In the genomic region with DNA sequence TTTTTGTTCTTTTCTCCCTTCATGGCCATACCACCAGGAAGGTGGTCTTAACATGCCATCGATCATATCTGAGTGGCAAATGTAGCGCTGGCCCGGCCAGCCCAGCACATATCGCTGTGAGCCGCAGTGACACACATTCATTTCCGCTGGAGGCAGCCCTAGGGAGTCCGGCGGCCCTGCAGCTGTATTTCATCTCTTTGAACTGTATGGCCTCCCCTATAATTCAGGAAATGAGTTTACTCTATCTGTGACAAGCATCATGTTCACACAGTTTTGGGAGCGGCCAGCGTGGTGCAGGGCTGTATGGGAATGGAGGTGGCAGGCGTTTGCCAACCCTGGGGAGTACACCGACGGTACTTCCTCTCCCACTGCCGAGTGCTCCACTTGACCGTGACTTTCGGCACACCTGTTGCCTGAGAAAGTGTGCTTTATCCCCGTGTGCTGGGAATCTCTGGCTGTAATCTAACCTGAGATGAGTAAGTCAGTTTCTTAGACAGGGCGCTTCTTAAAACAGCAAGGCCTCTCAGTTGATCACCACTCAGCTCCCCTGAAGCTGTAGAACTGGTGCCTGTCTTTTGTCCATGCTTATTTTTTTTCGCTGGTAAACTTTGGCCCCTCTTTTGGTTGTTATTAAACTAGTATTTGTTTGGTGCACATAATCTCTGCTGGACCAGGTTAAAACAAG, we compare ENCODE assay signal across 1 cellular context.
TF ChIP-seq lines count a peak whose summit lies in the region.

No MANE protein-coding gene starts in this region.

TF ChIP-seq in GM12878, 131 proteins besides CTCF, POLR2A, EP300 and RAD21 (continued from another document and continues in another):
- TF ChIP-seq, protein P1, sequence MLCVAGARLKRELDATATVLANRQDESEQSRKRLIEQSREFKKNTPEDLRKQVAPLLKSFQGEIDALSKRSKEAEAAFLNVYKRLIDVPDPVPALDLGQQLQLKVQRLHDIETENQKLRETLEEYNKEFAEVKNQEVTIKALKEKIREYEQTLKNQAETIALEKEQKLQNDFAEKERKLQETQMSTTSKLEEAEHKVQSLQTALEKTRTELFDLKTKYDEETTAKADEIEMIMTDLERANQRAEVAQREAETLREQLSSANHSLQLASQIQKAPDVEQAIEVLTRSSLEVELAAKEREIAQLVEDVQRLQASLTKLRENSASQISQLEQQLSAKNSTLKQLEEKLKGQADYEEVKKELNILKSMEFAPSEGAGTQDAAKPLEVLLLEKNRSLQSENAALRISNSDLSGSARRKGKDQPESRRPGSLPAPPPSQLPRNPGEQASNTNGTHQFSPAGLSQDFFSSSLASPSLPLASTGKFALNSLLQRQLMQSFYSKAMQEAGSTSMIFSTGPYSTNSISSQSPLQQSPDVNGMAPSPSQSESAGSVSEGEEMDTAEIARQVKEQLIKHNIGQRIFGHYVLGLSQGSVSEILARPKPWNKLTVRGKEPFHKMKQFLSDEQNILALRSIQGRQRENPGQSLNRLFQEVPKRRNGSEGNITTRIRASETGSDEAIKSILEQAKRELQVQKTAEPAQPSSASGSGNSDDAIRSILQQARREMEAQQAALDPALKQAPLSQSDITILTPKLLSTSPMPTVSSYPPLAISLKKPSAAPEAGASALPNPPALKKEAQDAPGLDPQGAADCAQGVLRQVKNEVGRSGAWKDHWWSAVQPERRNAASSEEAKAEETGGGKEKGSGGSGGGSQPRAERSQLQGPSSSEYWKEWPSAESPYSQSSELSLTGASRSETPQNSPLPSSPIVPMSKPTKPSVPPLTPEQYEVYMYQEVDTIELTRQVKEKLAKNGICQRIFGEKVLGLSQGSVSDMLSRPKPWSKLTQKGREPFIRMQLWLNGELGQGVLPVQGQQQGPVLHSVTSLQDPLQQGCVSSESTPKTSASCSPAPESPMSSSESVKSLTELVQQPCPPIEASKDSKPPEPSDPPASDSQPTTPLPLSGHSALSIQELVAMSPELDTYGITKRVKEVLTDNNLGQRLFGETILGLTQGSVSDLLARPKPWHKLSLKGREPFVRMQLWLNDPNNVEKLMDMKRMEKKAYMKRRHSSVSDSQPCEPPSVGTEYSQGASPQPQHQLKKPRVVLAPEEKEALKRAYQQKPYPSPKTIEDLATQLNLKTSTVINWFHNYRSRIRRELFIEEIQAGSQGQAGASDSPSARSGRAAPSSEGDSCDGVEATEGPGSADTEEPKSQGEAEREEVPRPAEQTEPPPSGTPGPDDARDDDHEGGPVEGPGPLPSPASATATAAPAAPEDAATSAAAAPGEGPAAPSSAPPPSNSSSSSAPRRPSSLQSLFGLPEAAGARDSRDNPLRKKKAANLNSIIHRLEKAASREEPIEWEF (IDR thresholded peaks at IDR 0.05; ENCODE audit: insufficient replicate concordance, low read depth, low read length), result peak; percentile 95
- peak; percentile 83 for TF ChIP-seq ATF7 (IDR thresholded peaks at IDR 0.05; ENCODE audit: low read depth)
- TF ChIP-seq YY1 (IDR thresholded peaks at IDR 0.05; ENCODE audit: low read depth, low read length), result peak; percentile 32; the same call in 1 of the 2 replicates
- TF ChIP-seq NR2C2 (IDR thresholded peaks at IDR 0.05; ENCODE audit: borderline replicate concordance, control insufficient read depth, insufficient read length, low read depth), result no peak
- no peak for TF ChIP-seq CREM (IDR thresholded peaks at IDR 0.05; ENCODE audit: low read depth)
- peak; percentile 79 to 87 for TF ChIP-seq BHLHE40 (IDR thresholded peaks at IDR 0.05; ENCODE audit: borderline replicate concordance in 1 of 2, low read depth in 2 of 2, low read length in 1 of 2)
- TF ChIP-seq NKRF (conservative IDR thresholded peaks at IDR 0.05), result 0 out of 2 replicates have a peak, but pooled peaks have one; percentile 25
- TF ChIP-seq SPI1 (IDR thresholded peaks at IDR 0.05; ENCODE audit: borderline replicate concordance, insufficient read depth, low read depth, low read length), result peak; percentile 60; the same call in 1 of the 2 replicates
- TF ChIP-seq RBBP5 (conservative IDR thresholded peaks at IDR 0.05), result no peak
- peak; percentile 94 for TF ChIP-seq NBN (IDR thresholded peaks at IDR 0.05)
- TF ChIP-seq ZNF384 (IDR thresholded peaks at IDR 0.05; ENCODE audit: borderline replicate concordance, low read depth, low read length), result no peak
- TF ChIP-seq HDAC2 (IDR thresholded peaks at IDR 0.05), result no peak
- no peak for TF ChIP-seq FOXK2 (IDR thresholded peaks at IDR 0.05)
- TF ChIP-seq NFXL1 (IDR thresholded peaks at IDR 0.05; ENCODE audit: borderline replicate concordance), result no peak
- TF ChIP-seq PKNOX1 (IDR thresholded peaks at IDR 0.05), result peak; percentile 88
- TF ChIP-seq SREBF1 (IDR thresholded peaks at IDR 0.05; ENCODE audit: low read length), result no peak
- TF ChIP-seq EGR1 (IDR thresholded peaks at IDR 0.05; ENCODE audit: borderline replicate concordance in 1 of 2, low read depth in 2 of 2, low read length in 2 of 2), result no peak
- no peak for TF ChIP-seq WRNIP1 (IDR thresholded peaks at IDR 0.05; ENCODE audit: borderline replicate concordance, low read depth, low read length)
- TF ChIP-seq, protein P2, sequence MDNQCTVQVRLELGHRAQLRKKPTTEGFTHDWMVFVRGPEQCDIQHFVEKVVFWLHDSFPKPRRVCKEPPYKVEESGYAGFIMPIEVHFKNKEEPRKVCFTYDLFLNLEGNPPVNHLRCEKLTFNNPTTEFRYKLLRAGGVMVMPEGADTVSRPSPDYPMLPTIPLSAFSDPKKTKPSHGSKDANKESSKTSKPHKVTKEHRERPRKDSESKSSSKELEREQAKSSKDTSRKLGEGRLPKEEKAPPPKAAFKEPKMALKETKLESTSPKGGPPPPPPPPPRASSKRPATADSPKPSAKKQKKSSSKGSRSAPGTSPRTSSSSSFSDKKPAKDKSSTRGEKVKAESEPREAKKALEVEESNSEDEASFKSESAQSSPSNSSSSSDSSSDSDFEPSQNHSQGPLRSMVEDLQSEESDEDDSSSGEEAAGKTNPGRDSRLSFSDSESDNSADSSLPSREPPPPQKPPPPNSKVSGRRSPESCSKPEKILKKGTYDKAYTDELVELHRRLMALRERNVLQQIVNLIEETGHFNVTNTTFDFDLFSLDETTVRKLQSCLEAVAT (IDR thresholded peaks at IDR 0.05), result peak; percentile 92
- TF ChIP-seq, protein P3, sequence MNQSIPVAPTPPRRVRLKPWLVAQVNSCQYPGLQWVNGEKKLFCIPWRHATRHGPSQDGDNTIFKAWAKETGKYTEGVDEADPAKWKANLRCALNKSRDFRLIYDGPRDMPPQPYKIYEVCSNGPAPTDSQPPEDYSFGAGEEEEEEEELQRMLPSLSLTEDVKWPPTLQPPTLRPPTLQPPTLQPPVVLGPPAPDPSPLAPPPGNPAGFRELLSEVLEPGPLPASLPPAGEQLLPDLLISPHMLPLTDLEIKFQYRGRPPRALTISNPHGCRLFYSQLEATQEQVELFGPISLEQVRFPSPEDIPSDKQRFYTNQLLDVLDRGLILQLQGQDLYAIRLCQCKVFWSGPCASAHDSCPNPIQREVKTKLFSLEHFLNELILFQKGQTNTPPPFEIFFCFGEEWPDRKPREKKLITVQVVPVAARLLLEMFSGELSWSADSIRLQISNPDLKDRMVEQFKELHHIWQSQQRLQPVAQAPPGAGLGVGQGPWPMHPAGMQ (IDR thresholded peaks at IDR 0.05; ENCODE audit: borderline replicate concordance), result no peak
- TF ChIP-seq SIN3A (IDR thresholded peaks at IDR 0.05; ENCODE audit: low read depth, low read length), result no peak
- TF ChIP-seq MYC (IDR thresholded peaks at IDR 0.05; ENCODE audit: insufficient read depth, insufficient read length, insufficient replicate concordance, low read length, severe bottlenecking), result no peak
- no peak for TF ChIP-seq ATF3 (IDR thresholded peaks at IDR 0.05; ENCODE audit: borderline replicate concordance, extremely low read depth, low read depth, low read length)
- TF ChIP-seq SKIL (IDR thresholded peaks at IDR 0.05; ENCODE audit: low read depth, poor library complexity, severe bottlenecking), result peak; percentile 86
- no peak for TF ChIP-seq HDGF (IDR thresholded peaks at IDR 0.05)
- TF ChIP-seq SUPT20H (IDR thresholded peaks at IDR 0.05; ENCODE audit: borderline replicate concordance, control insufficient read depth, low read depth, low read length), result no peak
- no peak for TF ChIP-seq FOS (IDR thresholded peaks at IDR 0.05; ENCODE audit: borderline replicate concordance, extremely low read depth, insufficient read length)
- TF ChIP-seq CEBPZ (IDR thresholded peaks at IDR 0.05; ENCODE audit: low read depth, low read length), result no peak
- TF ChIP-seq, protein P4, sequence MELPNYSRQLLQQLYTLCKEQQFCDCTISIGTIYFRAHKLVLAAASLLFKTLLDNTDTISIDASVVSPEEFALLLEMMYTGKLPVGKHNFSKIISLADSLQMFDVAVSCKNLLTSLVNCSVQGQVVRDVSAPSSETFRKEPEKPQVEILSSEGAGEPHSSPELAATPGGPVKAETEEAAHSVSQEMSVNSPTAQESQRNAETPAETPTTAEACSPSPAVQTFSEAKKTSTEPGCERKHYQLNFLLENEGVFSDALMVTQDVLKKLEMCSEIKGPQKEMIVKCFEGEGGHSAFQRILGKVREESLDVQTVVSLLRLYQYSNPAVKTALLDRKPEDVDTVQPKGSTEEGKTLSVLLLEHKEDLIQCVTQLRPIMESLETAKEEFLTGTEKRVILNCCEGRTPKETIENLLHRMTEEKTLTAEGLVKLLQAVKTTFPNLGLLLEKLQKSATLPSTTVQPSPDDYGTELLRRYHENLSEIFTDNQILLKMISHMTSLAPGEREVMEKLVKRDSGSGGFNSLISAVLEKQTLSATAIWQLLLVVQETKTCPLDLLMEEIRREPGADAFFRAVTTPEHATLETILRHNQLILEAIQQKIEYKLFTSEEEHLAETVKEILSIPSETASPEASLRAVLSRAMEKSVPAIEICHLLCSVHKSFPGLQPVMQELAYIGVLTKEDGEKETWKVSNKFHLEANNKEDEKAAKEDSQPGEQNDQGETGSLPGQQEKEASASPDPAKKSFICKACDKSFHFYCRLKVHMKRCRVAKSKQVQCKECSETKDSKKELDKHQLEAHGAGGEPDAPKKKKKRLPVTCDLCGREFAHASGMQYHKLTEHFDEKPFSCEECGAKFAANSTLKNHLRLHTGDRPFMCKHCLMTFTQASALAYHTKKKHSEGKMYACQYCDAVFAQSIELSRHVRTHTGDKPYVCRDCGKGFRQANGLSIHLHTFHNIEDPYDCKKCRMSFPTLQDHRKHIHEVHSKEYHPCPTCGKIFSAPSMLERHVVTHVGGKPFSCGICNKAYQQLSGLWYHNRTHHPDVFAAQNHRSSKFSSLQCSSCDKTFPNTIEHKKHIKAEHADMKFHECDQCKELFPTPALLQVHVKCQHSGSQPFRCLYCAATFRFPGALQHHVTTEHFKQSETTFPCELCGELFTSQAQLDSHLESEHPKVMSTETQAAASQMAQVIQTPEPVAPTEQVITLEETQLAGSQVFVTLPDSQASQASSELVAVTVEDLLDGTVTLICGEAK (IDR thresholded peaks at IDR 0.05; ENCODE audit: borderline replicate concordance), result no peak
